28 cellular contexts compared by ENCODE assay signal in genomic region chr9:94511943-94512265, GRCh38. TPM values are rescaled to one million over a fixed set of nuclear protein-coding genes. Genes with fewer than 3 reads are reported as not detected.
"Had no signal": no experiment of that assay in that cellular context is flagged by ENCODE, and none has a peak within 500 bp of the region (broad histone marks: within the 10 kb centered on the region; RNA-seq: fewer than 3 reads in every experiment).

No MANE protein-coding gene starts in this region.

- H3K9me3 Mint-ChIP-seq: activated CD4-positive, alpha-beta memory T cell treated with anti-CD3 and anti-CD28 coated beads, Interleukin-2, amount 10 ng/mL, durations not matched to agents 7 days and 5 days; activated naive CD4-positive, alpha-beta T cell treated with anti-CD3 and anti-CD28 coated beads for 36 hours; activated T-helper 17 cell treated with anti-CD3 and anti-CD28 coated beads, Interleukin-2, amount 50 U/mL, for 72 hours; T-cell had no signal

- H3K9me3 ChIP-seq: Peyer's patch, SJCRH30 had no signal

- H3K27ac Mint-ChIP-seq: activated CD4-positive, alpha-beta memory T cell treated with anti-CD3 and anti-CD28 coated beads, Interleukin-2, amount 10 ng/mL, durations not matched to agents 7 days and 5 days; activated naive CD4-positive, alpha-beta T cell treated with anti-CD3 and anti-CD28 coated beads for 36 hours; activated naive CD8-positive, alpha-beta T cell; activated T-helper 17 cell treated with anti-CD3 and anti-CD28 coated beads, Interleukin-2, amount 50 U/mL, for 72 hours; T-cell had no signal

- H3K4me1 ChIP-seq: Peyer's patch, SJCRH30 had no signal

- DNase-seq: activated CD4-positive, alpha-beta memory T cell treated with anti-CD3 and anti-CD28 coated beads, Interleukin-2, amount 10 ng/mL, durations not matched to agents 7 days and 5 days; activated CD4-positive, alpha-beta T cell treated with anti-CD3 and anti-CD28 coated beads, Interleukin-2, amount 50 U/mL, for 1 hour; activated CD4-positive, CD25-positive, alpha-beta regulatory T cell; activated gamma-delta T cell; activated naive CD4-positive, alpha-beta T cell treated with anti-CD3 and anti-CD28 coated beads for 36 hours; activated T-cell treated with anti-CD3 and anti-CD28 coated beads for 4 hours; activated T-cell treated with anti-CD3 and anti-CD28 coated beads, Interleukin-2, amount 50 U/mL, for 48 hours; amygdala; brain microvascular endothelial cell; Karpas-422; NCI-H1105 treated with DMSO at 0.1 percent for 48 hours; NCI-H146; NCI-H1930; NCI-H345; NCI-H510A; OCI-M1; Peyer's patch; Right ventricle myocardium superior; SJCRH30; T-cell; T-helper 2 cell; T1000 had no signal

- H3K36me3 ChIP-seq: brain microvascular endothelial cell, cardiac muscle cell, Peyer's patch, SJCRH30 had no signal

- ATAC-seq: activated T-helper 17 cell treated with anti-CD3 and anti-CD28 coated beads, Interleukin-2, amount 50 U/mL, for 72 hours; K562; T-cell had no signal

- H3K27ac ChIP-seq: brain microvascular endothelial cell, cardiac muscle cell, Peyer's patch, RWPE1, SJCRH30 had no signal

- H3K4me3 ChIP-seq: cardiac muscle cell, K562, Peyer's patch, SJCRH30 had no signal

- H3K36me3 Mint-ChIP-seq: activated naive CD8-positive, alpha-beta T cell; T-cell had no signal

- H3K4me3 Mint-ChIP-seq: activated CD4-positive, alpha-beta memory T cell treated with anti-CD3 and anti-CD28 coated beads, Interleukin-2, amount 10 ng/mL, durations not matched to agents 7 days and 5 days; activated naive CD4-positive, alpha-beta T cell treated with anti-CD3 and anti-CD28 coated beads for 36 hours; activated naive CD8-positive, alpha-beta T cell; activated T-helper 17 cell treated with anti-CD3 and anti-CD28 coated beads, Interleukin-2, amount 50 U/mL, for 72 hours; T-cell had no signal

- H3K4me1 Mint-ChIP-seq: activated CD4-positive, alpha-beta memory T cell treated with anti-CD3 and anti-CD28 coated beads, Interleukin-2, amount 10 ng/mL, durations not matched to agents 7 days and 5 days; activated T-helper 17 cell treated with anti-CD3 and anti-CD28 coated beads, Interleukin-2, amount 50 U/mL, for 72 hours; T-cell had no signal

- H3K27me3 Mint-ChIP-seq: activated naive CD8-positive, alpha-beta T cell had no signal

- H3K27me3 ChIP-seq: brain microvascular endothelial cell, cardiac muscle cell, Peyer's patch, SJCRH30 had no signal

RNA-seq across cellular contexts. Expression of gene PCAT7, which starts 43.0 kb away (rescaled TPM):
- total RNA-seq: activated CD4-positive, alpha-beta memory T cell treated with anti-CD3 and anti-CD28 coated beads, Interleukin-2, amount 10 ng/mL, durations not matched to agents 7 days and 5 days; activated CD8-positive, alpha-beta memory T cell treated with anti-CD3 and anti-CD28 coated beads for 36 hours; activated naive CD4-positive, alpha-beta T cell treated with anti-CD3 and anti-CD28 coated beads for 36 hours; activated T-helper 17 cell treated with anti-CD3 and anti-CD28 coated beads, Interleukin-2, amount 50 U/mL, for 72 hours; SJCRH30; T-cell had no signal
